ENCODE assay signal across 10 cellular contexts in the genomic region with DNA sequence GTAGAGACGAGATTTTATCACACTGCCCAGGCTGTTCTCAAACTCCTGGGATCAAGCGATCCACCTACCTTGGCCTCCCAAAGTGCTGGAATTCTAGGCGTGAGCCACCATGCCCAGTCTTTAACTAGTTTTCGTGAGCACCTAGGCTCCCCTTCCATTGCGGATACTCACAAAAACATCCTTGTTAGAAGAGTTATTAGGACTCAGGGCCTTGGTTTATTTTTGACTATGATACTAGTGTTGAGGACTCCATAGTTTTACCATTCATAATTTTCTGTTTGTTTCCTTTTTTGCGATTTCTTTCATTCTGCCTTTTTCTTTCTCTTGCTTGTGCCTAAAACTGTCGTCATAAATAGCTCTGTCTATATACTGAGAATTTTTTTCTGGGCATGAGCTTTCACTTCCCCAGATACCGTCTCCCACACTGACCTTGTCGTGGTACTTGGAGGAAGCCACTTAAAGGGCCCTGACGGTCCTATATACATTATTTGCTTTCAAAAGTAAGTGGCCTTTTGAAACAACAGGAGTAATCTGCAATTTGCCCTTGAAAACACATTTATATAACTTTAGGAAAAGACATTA. TPM values are rescaled to one million over a fixed set of nuclear protein-coding genes. Genes with fewer than 3 reads are reported as not detected.
DNase-seq lines count a peak whose midpoint lies in the region; ATAC-seq lines count a peak whose summit lies in the region.
"Had no signal": no experiment of that assay in that cellular context is flagged by ENCODE, and none has a peak within 500 bp of the region (broad histone marks: within the 10 kb centered on the region; RNA-seq: fewer than 3 reads in every experiment).

No MANE protein-coding gene starts in this region.

- H3K4me3 ChIP-seq in HAP-1: no peak overlapping the region

- ATAC-seq in GM19328 (IDR thresholded peaks at IDR 0.05; ENCODE audit: unreplicated experiment) (peak; percentile 91), HG03045 (IDR thresholded peaks at IDR 0.05; ENCODE audit: unreplicated experiment) (peak; percentile 86), esophagus mucosa (no peak)

- in situ Hi-C loops in HAP-1 (cut with MboI; ENCODE audit: low sequenced_read_pairs): no loop called here

- H3K36me3 ChIP-seq in HAP-1 (replicated peaks): no peaks in the 10 kb centered on the region

- no peaks in the 10 kb centered on the region for H3K9me3 ChIP-seq in HAP-1

- peaks cover 3% of the 10 kb centered on the region for H3K4me1 ChIP-seq in HAP-1

- no peaks in the 10 kb centered on the region for H3K27me3 ChIP-seq in HAP-1 (ENCODE audit: low read depth)

- DNase-seq in CD1c-positive myeloid dendritic cell (ENCODE audit: extremely low spot score) (peak; percentile 77), RPMI8226 (peak; percentile 88), DMS114 treated with DMSO at 0.1 percent for 48 hours (lab: John Stamatoyannopoulos, UW; ENCODE audit: unreplicated experiment) (no peak), NCI-H128 (lab: John Stamatoyannopoulos, UW; ENCODE audit: unreplicated experiment) (no peak), HAP-1 (ENCODE audit: low spot score in 2 of 2) (no peak)
- DNase-seq: AML-193; effector memory CD4-positive, alpha-beta T cell had no signal

RNA-seq across cellular contexts. Expression of gene F2R, which starts 5.2 kb away (rescaled TPM):
- total RNA-seq in esophagus mucosa: 2.3 TPM

Comparison
In these comparisons a context has a peak if more than half of its experiments do, and no peak if none do; other contexts are left out.
1. DNase-seq: peak in CD1c-positive myeloid dendritic cell (single experiment) and RPMI8226 (single experiment); none in DMS114 treated with DMSO at 0.1 percent for 48 hours (single experiment), NCI-H128 (single experiment) and HAP-1 (0 of 2).